Comparison of ENCODE assay signal across 8 cellular contexts in the genomic region with DNA sequence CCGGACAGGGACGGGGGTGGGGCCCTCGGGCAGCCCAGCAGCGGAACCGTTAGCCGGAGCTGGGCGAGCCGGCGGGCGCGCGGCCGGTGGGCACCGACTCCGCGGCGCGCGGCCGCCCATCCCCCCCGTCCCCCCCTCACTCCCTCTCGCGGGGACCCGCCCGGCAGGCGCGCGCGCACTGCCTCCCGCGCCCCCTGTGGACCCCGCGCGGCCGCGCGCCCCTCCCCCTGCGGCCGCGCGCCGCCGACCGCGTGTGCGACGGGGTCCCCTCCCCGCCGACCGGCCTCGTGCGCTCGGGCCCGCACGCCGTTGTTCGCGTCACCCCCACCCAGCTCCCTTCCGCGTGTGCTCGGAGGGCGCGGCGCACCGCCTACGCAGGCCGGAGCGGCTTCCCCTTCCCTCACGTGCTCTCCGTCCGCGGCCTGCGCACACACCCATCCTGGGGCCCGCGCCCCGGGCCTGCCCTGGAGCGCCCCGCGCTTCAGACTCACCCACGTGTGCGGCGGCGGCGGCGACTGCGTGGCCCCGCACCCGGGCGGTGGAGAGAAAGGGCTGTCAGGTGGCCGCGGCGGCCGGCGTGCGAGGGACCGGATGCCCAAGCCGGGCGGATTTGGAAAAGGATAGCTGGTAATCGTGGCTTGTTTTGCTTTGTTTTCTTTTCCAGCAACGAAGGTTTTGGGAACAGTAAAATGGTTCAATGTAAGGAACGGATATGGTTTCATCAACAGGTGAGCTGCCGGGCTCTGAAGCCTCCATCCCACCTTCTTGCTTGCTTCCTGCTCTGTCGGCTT. TPM values are rescaled to one million over a fixed set of nuclear protein-coding genes. Genes with fewer than 3 reads are reported as not detected.
DNase-seq lines count a peak whose midpoint lies in the region; ATAC-seq, FAIRE-seq and TF ChIP-seq lines count a peak whose summit lies in the region.

No MANE protein-coding gene starts in this region.

- H3K9ac ChIP-seq in SK-N-SH, result peak overlapping the region; percentile 82

- H3K27me3 Mint-ChIP-seq in CD8-positive, alpha-beta memory T cell, result peaks cover 0 to 2% of the 10 kb centered on the region in 2 donors

- peak overlapping the region; percentile 55 to 97 (median 96) for H3K27ac Mint-ChIP-seq in CD8-positive, alpha-beta memory T cell
- H3K27ac Mint-ChIP-seq in activated naive CD4-positive, alpha-beta T cell treated with anti-CD3 and anti-CD28 coated beads, Interleukin-2, amount 50 U/mL, for 72 hours, result peak overlapping the region; percentile 96 to 99

- POLR2A ChIA-PET in CD8-positive, alpha-beta memory T cell (lab: Charles Lee), result interaction anchor here (0.6 to 3.9 kb wide), 14 partner anchors 8 to 763 kb away, joined by 3 to 45 read pairs (median 4); partner anchors contain the start of genes C1orf50, P3H1, PPIH and ZNF691
- POLR2A ChIA-PET in SK-N-SH (lab: Yijun Ruan, JAX), result interaction anchor here (0.9 to 2.4 kb wide), 12 partner anchors 8 to 262 kb away, joined by 3 to 14 read pairs (median 4); partner anchors contain the start of genes C1orf50, CCDC30, P3H1 and PPIH

- ATAC-seq in GM19468 (IDR thresholded peaks at IDR 0.05; ENCODE audit: extremely low read depth, unreplicated experiment) (peak; percentile 18), Right ventricle myocardium superior (ENCODE audit: poor library complexity) (peak; percentile 58), pancreas (peak; percentile 48 to 64 (median 56))
- ATAC-seq in activated naive CD4-positive, alpha-beta T cell treated with anti-CD3 and anti-CD28 coated beads, Interleukin-2, amount 50 U/mL, for 72 hours, result peak; percentile 25 to 57

- peak overlapping the region; percentile 90 to 97 (median 96) for H3K4me3 Mint-ChIP-seq in CD8-positive, alpha-beta memory T cell

- peaks cover 50% of the 10 kb centered on the region for H4K20me1 ChIP-seq in SK-N-SH (ENCODE audit: insufficient read depth)

- TF ChIP-seq RAD21 in SK-N-SH (IDR thresholded peaks at IDR 0.05; ENCODE audit: low read length), result no peak

- H3K9me3 Mint-ChIP-seq in CD8-positive, alpha-beta memory T cell, result no peaks in the 10 kb centered on the region
- no peaks in the 10 kb centered on the region for H3K9me3 Mint-ChIP-seq in activated naive CD4-positive, alpha-beta T cell treated with anti-CD3 and anti-CD28 coated beads, Interleukin-2, amount 50 U/mL, for 72 hours

- H3K4me1 ChIP-seq in CD8-positive, alpha-beta memory T cell (ENCODE audit: insufficient read depth, low read length), result peaks cover 57% of the 10 kb centered on the region
- H3K4me1 ChIP-seq in SK-N-SH (ENCODE audit: control insufficient read depth in 1 of 2, insufficient read depth in 2 of 2, low read depth in 1 of 2, low read length in 1 of 2), result peaks cover 13 to 28% of the 10 kb centered on the region in 2 experiments; a peak in 3 of 4 replicates
- H3K4me1 ChIP-seq in pancreas, result peaks cover 15 to 41% (median 21%) of the 10 kb centered on the region in 3 donors
- peaks cover 0 to 64% (median 41%) of the 10 kb centered on the region in 4 donors for H3K4me1 ChIP-seq in tibial artery

- H3K27ac ChIP-seq in CD8-positive, alpha-beta memory T cell (ENCODE audit: low read depth, low read length), result peak overlapping the region; percentile 73
- H3K27ac ChIP-seq in SK-N-SH (ENCODE audit: low read depth in 2 of 2, low read length in 1 of 2) (peak overlapping the region; percentile 79 to 82; a peak in 3 of 4 replicates), pancreas (peak overlapping the region; percentile 79 to 93 (median 81)), tibial artery (peak overlapping the region; percentile 91 to 92)

- no peak overlapping the region for H2AFZ ChIP-seq in SK-N-SH (ENCODE audit: low read depth)

- intact Hi-C loops in Right ventricle myocardium superior (cut with DNase I), result no loop called here
- intact Hi-C loops in pancreas (cut with DNase I), result no loop called here
- intact Hi-C loops in tibial artery (cut with DNase I; ENCODE audit: low total_unique reads), result loop anchor here (2.0 to 10.0 kb wide), 4 partner anchors 74 to 226 kb away; partner anchors contain the start of genes ERMAP, PPCS, SVBP and ZMYND12

- WGBS in SK-N-SH (ENCODE audit: low lambda C conversion rate), result under 1% methylated on average over 23 of the region's 103 CpGs
- WGBS in pancreas, 2 donors, result 0 to 1% methylated on average over 34 to 103 of the region's 103 CpGs

- no peaks in the 10 kb centered on the region for H3K36me3 ChIP-seq in CD8-positive, alpha-beta memory T cell (ENCODE audit: insufficient read depth, low read length)
- H3K36me3 ChIP-seq in SK-N-SH (replicated peaks in 1 of 2; ENCODE audit: control insufficient read depth in 1 of 2, insufficient read depth in 2 of 2, low read length in 1 of 2) (peaks cover 27 to 39% of the 10 kb centered on the region in 2 experiments), pancreas (no peaks in the 10 kb centered on the region), tibial artery (no peaks in the 10 kb centered on the region)

- H3K9me2 ChIP-seq in SK-N-SH, result no peaks in the 10 kb centered on the region

- peak overlapping the region; percentile 60 for H3K4me3 ChIP-seq in CD8-positive, alpha-beta memory T cell (ENCODE audit: low read length)
- H3K4me3 ChIP-seq in SK-N-SH (ENCODE audit: low read depth in 2 of 2, low read length in 1 of 2) (peak overlapping the region; percentile 71 to 92), pancreas (peak overlapping the region; percentile 82 to 93 (median 88)), tibial artery (peak overlapping the region; percentile 88 to 96)

- H3K4me2 ChIP-seq in SK-N-SH, result peak overlapping the region; percentile 88

- H3K27me3 ChIP-seq in CD8-positive, alpha-beta memory T cell (ENCODE audit: insufficient read depth, low read length, poor library complexity, severe bottlenecking), result no peaks in the 10 kb centered on the region
- H3K27me3 ChIP-seq in SK-N-SH (ENCODE audit: insufficient read depth), result no peaks in the 10 kb centered on the region
- H3K27me3 ChIP-seq in pancreas, result no peaks in the 10 kb centered on the region
- H3K27me3 ChIP-seq in tibial artery, result no peaks in the 10 kb centered on the region

- H3K4me1 Mint-ChIP-seq in CD8-positive, alpha-beta memory T cell, result peaks cover 63 to 74% (median 72%) of the 10 kb centered on the region in 3 donors

- H3K79me2 ChIP-seq in SK-N-SH (ENCODE audit: insufficient read depth), result peaks cover 62% of the 10 kb centered on the region

- no peak for FAIRE-seq in HTR-8/SVneo (lab: Jason Lieb, UNC)
- FAIRE-seq in pancreas (lab: Jason Lieb, UNC), result no peak

- H3K9me3 ChIP-seq in CD8-positive, alpha-beta memory T cell (ENCODE audit: low read length), result no peaks in the 10 kb centered on the region
- no peaks in the 10 kb centered on the region for H3K9me3 ChIP-seq in SK-N-SH
- H3K9me3 ChIP-seq in pancreas, result no peaks in the 10 kb centered on the region
- H3K9me3 ChIP-seq in tibial artery, result no peaks in the 10 kb centered on the region

- peak; percentile 60 to 82 (median 66) for DNase-seq in CD8-positive, alpha-beta memory T cell
- DNase-seq in HTR-8/SVneo (ENCODE audit: insufficient read length, low spot score) (peak; percentile 23), SK-N-SH (peak; percentile 91), Right ventricle myocardium superior (peak; percentile 82), pancreas (peak; percentile 66 to 86 (median 72)), tibial artery (peak; percentile 64 to 83)
- peak; percentile 51 to 76 for DNase-seq in activated naive CD4-positive, alpha-beta T cell treated with anti-CD3 and anti-CD28 coated beads, Interleukin-2, amount 50 U/mL, for 72 hours (ENCODE audit: low spot score in 2 of 2)

- H3F3A ChIP-seq in SK-N-SH (replicated peaks; ENCODE audit: insufficient read depth), result no peaks in the 10 kb centered on the region

- no peak for TF ChIP-seq CTCF in SK-N-SH (IDR thresholded peaks at IDR 0.05)
- no peak for TF ChIP-seq CTCF in pancreas (IDR thresholded peaks at IDR 0.05)
- no peak for TF ChIP-seq CTCF in tibial artery (IDR thresholded peaks at IDR 0.05)

- no peak for TF ChIP-seq EP300 in SK-N-SH (IDR thresholded peaks at IDR 0.05; ENCODE audit: borderline replicate concordance in 1 of 2, low read depth in 1 of 2, low read length in 1 of 2)

- H3K36me3 Mint-ChIP-seq in CD8-positive, alpha-beta memory T cell, result peaks cover 0 to 44% (median 12%) of the 10 kb centered on the region in 3 donors
- peaks cover 40 to 54% of the 10 kb centered on the region in 2 donors for H3K36me3 Mint-ChIP-seq in activated naive CD4-positive, alpha-beta T cell treated with anti-CD3 and anti-CD28 coated beads, Interleukin-2, amount 50 U/mL, for 72 hours

- CTCF ChIA-PET in CD8-positive, alpha-beta memory T cell (lab: Charles Lee), result interaction anchor here (0.8 to 3.5 kb wide), 5 partner anchors 9 to 1262 kb away, joined by 3 to 15 read pairs (median 5); partner anchors contain the start of genes C1orf50, P3H1 and PPIH
- CTCF ChIA-PET in SK-N-SH (lab: Yijun Ruan, JAX), result interaction anchor here (0.7 to 1.9 kb wide), 5 partner anchors 22 to 391 kb away, joined by 3 to 12 read pairs (median 3); no protein-coding TSS in a partner anchor

RNA-seq across cellular contexts. Expression of gene YBX1, which starts 0.7 kb away (rescaled TPM):
- total RNA-seq in CD8-positive, alpha-beta memory T cell, result 1,000 to 10,000 TPM; 1,366 to 1,379 TPM
- polyA plus RNA-seq in CD8-positive, alpha-beta memory T cell, result 99.0 TPM
- polyA plus RNA-seq in SK-N-SH (2012; rRNA removed) (419 and 592 TPM in 2 replicates), pancreas (100 to 1,000 TPM; 164 to 193 TPM)
- polyA plus RNA-seq in SK-N-SH (2012; cell fraction: cytosol; rRNA removed), result 806 and 838 TPM in 2 replicates
- 201 and 285 TPM in 2 replicates for polyA plus RNA-seq in SK-N-SH (2012; cell fraction: nucleus; rRNA removed)
- 1,000 to 10,000 TPM in 1 of 2 donors, 100 to 1,000 TPM in 1; 926 to 1,058 TPM for total RNA-seq in activated naive CD4-positive, alpha-beta T cell treated with anti-CD3 and anti-CD28 coated beads, Interleukin-2, amount 50 U/mL, for 72 hours
- total RNA-seq in Right ventricle myocardium superior (800 TPM), pancreas (100 to 1,000 TPM in 5 of 6 donors, 10 to 100 TPM in 1; 97.4 to 240 (median 207) TPM)

RNA-seq across cellular contexts. Expression of gene PPIH, which starts 24.7 kb away (rescaled TPM):
- 100 to 1,000 TPM in 1 of 2 experiments, 10 to 100 TPM in 1; 95.9 to 117 TPM for total RNA-seq in CD8-positive, alpha-beta memory T cell
- 82.0 TPM for polyA plus RNA-seq in CD8-positive, alpha-beta memory T cell
- 89.1 and 104 TPM in 2 replicates for polyA plus RNA-seq in SK-N-SH (2012; rRNA removed)
- polyA plus RNA-seq in SK-N-SH (2012; cell fraction: cytosol; rRNA removed), result 115 and 132 TPM in 2 replicates
- polyA plus RNA-seq in SK-N-SH (2012; cell fraction: nucleus; rRNA removed), result 25.5 and 37.5 TPM in 2 replicates
- 100 to 1,000 TPM in 1 of 2 donors, 10 to 100 TPM in 1; 93.6 to 101 TPM for total RNA-seq in activated naive CD4-positive, alpha-beta T cell treated with anti-CD3 and anti-CD28 coated beads, Interleukin-2, amount 50 U/mL, for 72 hours
- 17.6 TPM for total RNA-seq in Right ventricle myocardium superior
- total RNA-seq in pancreas, result 10 to 100 TPM in 3 of 6 donors, 1 to 10 TPM in 3; 7.6 to 12.1 (median 9.1) TPM
- polyA plus RNA-seq in pancreas, result 10 to 100 TPM; 13.4 to 22.4 TPM

RNA-seq across cellular contexts. Expression of gene CLDN19, which starts 57.1 kb away (rescaled TPM):
- not detected for total RNA-seq in CD8-positive, alpha-beta memory T cell
- not detected for polyA plus RNA-seq in CD8-positive, alpha-beta memory T cell
- not detected in 2 replicates for polyA plus RNA-seq in SK-N-SH (2012; rRNA removed)
- polyA plus RNA-seq in SK-N-SH (2012; cell fraction: cytosol; rRNA removed), result not detected in 2 replicates
- polyA plus RNA-seq in SK-N-SH (2012; cell fraction: nucleus; rRNA removed), result not detected in 2 replicates
- not detected for total RNA-seq in activated naive CD4-positive, alpha-beta T cell treated with anti-CD3 and anti-CD28 coated beads, Interleukin-2, amount 50 U/mL, for 72 hours
- not detected for total RNA-seq in Right ventricle myocardium superior
- total RNA-seq in pancreas, result not detected
- under 1 TPM in 1 of 2 donors, not detected in 1; 0.04 TPM for polyA plus RNA-seq in pancreas

Comparison
In these comparisons a context has a peak if more than half of its experiments do, and no peak if none do; other contexts are left out.
1. Peak in every context shown above with its lines: DNase-seq, ATAC-seq, H3K4me3 ChIP-seq and H3K27ac ChIP-seq.
2. DNase-seq: peak in every context shown above with its lines; median percentile 91 in SK-N-SH; 82 in Right ventricle myocardium superior; 74 in tibial artery; 72 in pancreas; 66 in CD8-positive, alpha-beta memory T cell; 64 in activated naive CD4-positive, alpha-beta T cell treated with anti-CD3 and anti-CD28 coated beads, Interleukin-2, amount 50 U/mL, for 72 hours; 23 in HTR-8/SVneo.